Comparison of ENCODE assay signal across 8 cellular contexts in the genomic region with DNA sequence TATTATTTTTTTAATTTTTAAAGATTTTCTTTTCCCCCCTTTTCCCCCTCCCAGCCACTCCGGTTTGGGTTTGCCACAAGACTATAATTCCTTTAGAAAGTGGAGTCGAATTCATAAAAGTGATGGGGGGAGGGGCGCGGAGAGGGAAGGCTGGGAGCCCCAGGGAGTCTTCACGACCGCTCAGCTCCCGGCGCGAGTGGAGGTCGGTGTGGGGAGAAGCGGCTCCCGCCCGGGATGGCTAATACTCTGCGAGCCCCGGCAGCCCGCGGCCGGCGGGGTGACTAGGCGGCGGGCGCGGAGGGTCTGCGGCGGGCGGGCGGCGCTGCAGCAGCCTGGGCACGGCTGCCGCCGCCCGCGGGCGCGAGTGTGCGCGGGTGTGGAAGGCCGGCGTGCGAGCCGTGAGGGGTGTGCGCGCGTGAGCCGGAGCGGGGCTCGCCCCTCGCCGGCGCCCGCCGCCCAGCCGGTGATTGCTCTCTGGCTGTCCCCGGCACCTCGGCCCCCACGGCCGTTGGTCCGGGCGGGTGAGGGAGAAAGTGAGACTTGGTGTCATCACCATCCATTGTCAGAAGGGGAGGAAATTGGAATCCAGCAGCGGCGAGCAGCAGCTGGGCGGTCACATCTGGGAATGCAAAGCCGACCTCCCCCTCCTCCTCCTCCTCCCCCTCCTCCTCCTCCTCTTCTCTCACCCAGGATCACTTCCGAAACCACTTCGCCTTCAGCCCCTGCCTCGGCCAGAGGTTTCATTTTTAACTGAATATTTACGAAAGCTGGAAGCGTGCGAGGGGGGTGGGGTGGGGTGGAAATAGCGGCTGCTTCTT. TPM values are rescaled to one million over a fixed set of nuclear protein-coding genes. Genes with fewer than 3 reads are reported as not detected.
A peak's percentile ranks its signal among the peaks of the same experiment; 100 is the strongest.
DNase-seq lines count a peak whose midpoint lies in the region; ATAC-seq, FAIRE-seq and TF ChIP-seq lines count a peak whose summit lies in the region.

A gene with protein sequence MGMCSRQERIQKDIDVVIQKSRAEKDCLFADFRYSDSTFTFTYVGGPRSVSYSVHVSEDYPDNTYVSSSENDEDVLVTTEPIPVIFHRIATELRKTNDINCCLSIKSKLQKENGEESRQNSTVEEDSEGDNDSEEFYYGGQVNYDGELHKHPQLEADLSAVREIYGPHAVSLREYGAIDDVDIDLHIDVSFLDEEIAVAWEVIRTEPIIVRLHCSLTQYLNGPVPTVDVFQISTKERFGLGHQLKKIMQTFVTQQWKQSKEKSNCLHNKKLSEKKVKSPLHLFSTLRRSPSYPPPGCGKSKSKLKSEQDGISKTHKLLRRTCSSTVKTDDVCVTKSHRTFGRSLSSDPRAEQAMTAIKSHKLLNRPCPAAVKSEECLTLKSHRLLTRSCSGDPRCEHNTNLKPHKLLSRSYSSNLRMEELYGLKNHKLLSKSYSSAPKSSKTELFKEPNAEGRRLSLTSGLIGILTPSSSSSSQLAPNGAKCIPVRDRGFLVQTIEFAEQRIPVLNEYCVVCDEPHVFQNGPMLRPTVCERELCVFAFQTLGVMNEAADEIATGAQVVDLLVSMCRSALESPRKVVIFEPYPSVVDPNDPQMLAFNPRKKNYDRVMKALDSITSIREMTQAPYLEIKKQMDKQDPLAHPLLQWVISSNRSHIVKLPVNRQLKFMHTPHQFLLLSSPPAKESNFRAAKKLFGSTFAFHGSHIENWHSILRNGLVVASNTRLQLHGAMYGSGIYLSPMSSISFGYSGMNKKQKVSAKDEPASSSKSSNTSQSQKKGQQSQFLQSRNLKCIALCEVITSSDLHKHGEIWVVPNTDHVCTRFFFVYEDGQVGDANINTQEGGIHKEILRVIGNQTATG (plus strand): TSS at position 377 of the 818 bp plus-strand sequence. CDS start 459 bp downstream, outside the sequence.

- H3K27ac Mint-ChIP-seq in T-cell = peak within 1 kb of the TSS; percentile 100

- DNase-seq in Ammon's horn (ENCODE audit: low spot score) (peak; percentile 46), GM19239 (ENCODE audit: insufficient read length, low spot score) (no peak), HS-5 (ENCODE audit: low read depth) (peak; percentile 28), T-cell (peak in 33 of 34 experiments; percentile 15 to 64 (median 34)), hypothalamus (lab: John Stamatoyannopoulos, UW) (peak in 40 of 51 donors; percentile 10 to 76 (median 43)), retina (peak; percentile 87), D721Med (ENCODE audit: insufficient read length, low spot score) (no peak)

- peak within 1 kb of the TSS; percentile 70 for H3K27ac ChIP-seq in angular gyrus (ENCODE audit: low read depth, low read length)

- no peaks in the 10 kb centered on the region for H3K27me3 Mint-ChIP-seq in T-cell

- TF ChIP-seq CTCF in D721Med (IDR thresholded peaks at IDR 0.05; ENCODE audit: insufficient read depth, missing control alignments) = no peak

- H3K4me3 Mint-ChIP-seq in T-cell = peak within 1 kb of the TSS; percentile 96 to 99 (median 99)

- peaks cover 54 to 68% (median 59%) of the 10 kb centered on the region in 3 donors for H3K4me1 Mint-ChIP-seq in T-cell

- FAIRE-seq in GM19239 (lab: Jason Lieb, UNC) = peak; percentile 40
- FAIRE-seq in D721Med (lab: Jason Lieb, UNC) = no peak

- POLR2A ChIA-PET in T-cell (lab: Charles Lee) = interaction anchor here (0.6 to 1.7 kb wide), 5 partner anchors 60 to 254 kb away, joined by 3 to 12 read pairs (median 3); no protein-coding TSS in a partner anchor

- peaks cover 17% of the 10 kb centered on the region for H3K36me3 Mint-ChIP-seq in T-cell

- ATAC-seq in T-cell (replicated peaks in 1 of 4) = peak; percentile 19 to 42 (median 34)

- H3K9me3 Mint-ChIP-seq in T-cell = no peaks in the 10 kb centered on the region

- CTCF ChIA-PET in T-cell (lab: Charles Lee) = no interaction called here

RNA-seq across cellular contexts. Expression of the gene that starts here (rescaled TPM):
- 100 to 1,000 TPM in 4 of 5 donors, 10 to 100 TPM in 1; 92.8 to 252 (median 136) TPM for total RNA-seq in T-cell

Comparison
In these comparisons a context has a peak if more than half of its experiments do, and no peak if none do; other contexts are left out.
1. DNase-seq: peak in Ammon's horn (single experiment), HS-5 (single experiment), T-cell (33 of 34), hypothalamus (40 of 51) and retina (single experiment); none in GM19239 (single experiment) and D721Med (single experiment).